ENCODE assay signal across 18 cellular contexts in the genomic region with DNA sequence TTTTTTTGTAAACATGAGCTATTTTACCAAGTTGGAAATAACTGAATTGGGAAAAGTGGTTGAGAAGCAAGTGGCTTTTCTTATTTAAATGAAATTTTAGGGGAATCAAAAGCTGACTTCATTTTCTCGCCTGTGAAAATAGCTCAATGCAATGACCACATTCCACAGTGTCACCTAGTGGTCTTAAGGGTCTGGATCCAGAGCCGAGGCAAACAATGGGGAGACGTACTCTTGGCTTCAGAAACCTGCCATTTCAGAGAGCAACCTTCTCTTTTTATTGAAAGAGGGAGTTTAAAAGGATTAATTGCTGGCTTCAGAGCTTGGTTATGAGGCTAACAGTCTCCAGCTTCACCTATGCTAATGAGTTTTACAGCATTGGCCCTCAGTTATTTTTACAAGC. TPM values are rescaled to one million over a fixed set of nuclear protein-coding genes. Genes with fewer than 3 reads are reported as not detected.
DNase-seq lines count a peak whose midpoint lies in the region; ATAC-seq, FAIRE-seq and TF ChIP-seq lines count a peak whose summit lies in the region.
"Had no signal": no experiment of that assay in that cellular context is flagged by ENCODE, and none has a peak within 500 bp of the region (broad histone marks: within the 10 kb centered on the region; RNA-seq: fewer than 3 reads in every experiment).

No MANE protein-coding gene starts in this region.

- TF ChIP-seq CTCF in SK-N-SH (IDR thresholded peaks at IDR 0.05), result no peak
- TF ChIP-seq CTCF in OCI-LY1 (IDR thresholded peaks at IDR 0.05; ENCODE audit: low read length), result 0 out of 2 replicates have a peak, but pooled peaks have one; percentile 8
- peak; percentile 40 to 62 for TF ChIP-seq CTCF in endothelial cell of umbilical vein (IDR thresholded peaks at IDR 0.05; ENCODE audit: extremely low read depth in 1 of 2, insufficient read depth in 1 of 2, low read depth in 1 of 2, low read length in 2 of 2)
- peak; percentile 45 for TF ChIP-seq CTCF in progenitor cell of endocrine pancreas (IDR thresholded peaks at IDR 0.05; ENCODE audit: unreplicated experiment)

- 51% methylated on average over 3 of the region's 3 CpGs for WGBS in SK-N-SH (ENCODE audit: low lambda C conversion rate)

- no peak for TF ChIP-seq POLR2A in endothelial cell of umbilical vein (IDR thresholded peaks at IDR 0.05; ENCODE audit: low read depth, low read length)

- H3K4me3 Mint-ChIP-seq in progenitor cell of endocrine pancreas (ENCODE audit: low read depth), result no peak overlapping the region
- H3K4me3 Mint-ChIP-seq: activated naive CD4-positive, alpha-beta T cell treated with anti-CD3 and anti-CD28 coated beads, Interleukin-2, amount 50 U/mL, for 24 hours; nephron progenitor cell had no signal

- H3K79me2 ChIP-seq in SK-N-SH (ENCODE audit: insufficient read depth) (no peaks in the 10 kb centered on the region), OCI-LY1 (ENCODE audit: insufficient read depth, low read length) (no peaks in the 10 kb centered on the region), endothelial cell of umbilical vein (ENCODE audit: control insufficient read depth, insufficient read depth, low read length) (no peaks in the 10 kb centered on the region)

- no peak for ATAC-seq in SK-N-SH treated with all-trans-retinoic acid at 6 μM for 48 hours
- ATAC-seq in GM21526 (IDR thresholded peaks at IDR 0.05; ENCODE audit: low FRiP score, unreplicated experiment), result no peak
- no peak for ATAC-seq in GM21737 (IDR thresholded peaks at IDR 0.05; ENCODE audit: unreplicated experiment)
- ATAC-seq: left cardiac atrium had no signal

- peaks cover 3% of the 10 kb centered on the region for H3K4me1 Mint-ChIP-seq in progenitor cell of endocrine pancreas (ENCODE audit: low read depth)
- H3K4me1 Mint-ChIP-seq: activated naive CD4-positive, alpha-beta T cell treated with anti-CD3 and anti-CD28 coated beads, Interleukin-2, amount 50 U/mL, for 24 hours had no signal

- BruUV-seq in endothelial cell of umbilical vein (replicated peaks; lab: Mats Ljungman, UMichigan), result no TSS peak

- CTCF ChIA-PET in SK-N-SH (lab: Yijun Ruan, JAX), result interaction anchor here (0.6 kb wide), 1 partner anchor 897 kb away, joined by 3 read pairs; no protein-coding TSS in a partner anchor
- CTCF ChIA-PET in endothelial cell of umbilical vein (lab: Charles Lee), result interaction anchor here (0.5 to 4.4 kb wide), 46 partner anchors 8 to 504 kb away, joined by 3 to 323 read pairs (median 4); no protein-coding TSS in a partner anchor

- no peak overlapping the region for H3K9ac ChIP-seq in SK-N-SH
- no peak overlapping the region for H3K9ac ChIP-seq in OCI-LY1 (ENCODE audit: low read length)
- H3K9ac ChIP-seq in endothelial cell of umbilical vein (replicated peaks; ENCODE audit: extremely low read depth, insufficient read depth, low read length), result no peak overlapping the region

- H3K9me3 Mint-ChIP-seq in progenitor cell of endocrine pancreas (ENCODE audit: low read depth), result peaks cover 4% of the 10 kb centered on the region

- H3K27ac ChIP-seq in SK-N-SH (ENCODE audit: low read depth in 2 of 2, low read length in 1 of 2) (no peak overlapping the region), OCI-LY1 (ENCODE audit: low read depth, low read length, poor library complexity, severe bottlenecking) (no peak overlapping the region), endothelial cell of umbilical vein (ENCODE audit: insufficient read depth, low read depth, low read length) (no peak overlapping the region)

- POLR2A ChIA-PET in SK-N-SH (lab: Yijun Ruan, JAX) (no interaction called here), endothelial cell of umbilical vein (lab: Charles Lee) (interaction anchor here (1.0 kb wide), 1 partner anchor 162 kb away, joined by 7 read pairs; no protein-coding TSS in a partner anchor)

- peak; percentile 50 for TF ChIP-seq RAD21 in SK-N-SH (IDR thresholded peaks at IDR 0.05; ENCODE audit: low read length)

- no peaks in the 10 kb centered on the region for H4K20me1 ChIP-seq in SK-N-SH (ENCODE audit: insufficient read depth)
- no peaks in the 10 kb centered on the region for H4K20me1 ChIP-seq in OCI-LY1 (ENCODE audit: insufficient read depth, low read length)
- no peaks in the 10 kb centered on the region for H4K20me1 ChIP-seq in endothelial cell of umbilical vein (replicated peaks; ENCODE audit: control insufficient read depth, extremely low read depth, insufficient read depth, low read length)

- H2AFZ ChIP-seq in SK-N-SH (ENCODE audit: low read depth) (no peak overlapping the region), OCI-LY1 (ENCODE audit: low read length) (no peak overlapping the region), endothelial cell of umbilical vein (ENCODE audit: low read depth, low read length) (no peak overlapping the region)

- no peaks in the 10 kb centered on the region for H3K9me1 ChIP-seq in endothelial cell of umbilical vein (replicated peaks; ENCODE audit: control insufficient read depth, extremely low read depth, insufficient read depth, low read length)

- H3F3A ChIP-seq in SK-N-SH (replicated peaks; ENCODE audit: insufficient read depth) (peaks cover 13% of the 10 kb centered on the region), OCI-LY1 (ENCODE audit: insufficient read depth, low read length) (no peaks in the 10 kb centered on the region)

- H3K36me3 Mint-ChIP-seq in progenitor cell of endocrine pancreas (ENCODE audit: insufficient read depth), result no peaks in the 10 kb centered on the region

- H3K27me3 ChIP-seq in SK-N-SH (ENCODE audit: insufficient read depth), result no peaks in the 10 kb centered on the region
- H3K27me3 ChIP-seq in OCI-LY1 (ENCODE audit: insufficient read depth, low read length), result no peaks in the 10 kb centered on the region
- H3K27me3 ChIP-seq in endothelial cell of umbilical vein (ENCODE audit: control insufficient read depth in 2 of 2, insufficient read depth in 2 of 2, low read length in 2 of 2), result peaks cover 4 to 6% of the 10 kb centered on the region in 2 experiments
- H3K27me3 ChIP-seq: MG63 had no signal

- peaks cover 5% of the 10 kb centered on the region for H3K27me3 Mint-ChIP-seq in progenitor cell of endocrine pancreas

- no peaks in the 10 kb centered on the region for H3K9me2 ChIP-seq in SK-N-SH
- H3K9me2 ChIP-seq in OCI-LY1 (ENCODE audit: low read depth, low read length), result no peaks in the 10 kb centered on the region

- TF ChIP-seq EP300 in SK-N-SH (IDR thresholded peaks at IDR 0.05; ENCODE audit: borderline replicate concordance in 1 of 2, low read depth in 1 of 2, low read length in 1 of 2), result no peak

- H3K4me3 ChIP-seq in SK-N-SH (ENCODE audit: low read depth in 2 of 2, low read length in 1 of 2), result no peak overlapping the region
- no peak overlapping the region for H3K4me3 ChIP-seq in OCI-LY1 (ENCODE audit: low read depth, low read length, poor library complexity, severe bottlenecking)
- H3K4me3 ChIP-seq in endothelial cell of umbilical vein (replicated peaks in 1 of 3; ENCODE audit: insufficient read depth in 1 of 3, low read depth in 1 of 3, low read length in 3 of 3), result no peak overlapping the region
- H3K4me3 ChIP-seq: MG63 had no signal

- DNase-seq in SK-N-SH (no peak), endothelial cell of umbilical vein (ENCODE audit: low read depth, low spot score) (peak; percentile 47), progenitor cell of endocrine pancreas (ENCODE audit: low spot score, unreplicated experiment) (no peak), globus pallidus (ENCODE audit: low spot score) (no peak)
- DNase-seq: DMS 273 treated with DMSO at 0.1 percent for 48 hours, left cardiac atrium, MG63, NCI-H446, nephron progenitor cell, SHP77, trophoblast cell had no signal

- no peaks in the 10 kb centered on the region for H3K9me3 ChIP-seq in SK-N-SH
- no peaks in the 10 kb centered on the region for H3K9me3 ChIP-seq in OCI-LY1 (ENCODE audit: low read length)
- no peaks in the 10 kb centered on the region for H3K9me3 ChIP-seq in endothelial cell of umbilical vein (replicated peaks; ENCODE audit: control insufficient read depth, insufficient read depth, low read length)
- H3K9me3 ChIP-seq: MG63 had no signal

- H3K4me2 ChIP-seq in SK-N-SH, result no peak overlapping the region
- H3K4me2 ChIP-seq in OCI-LY1 (ENCODE audit: low read length), result no peak overlapping the region
- no peak overlapping the region for H3K4me2 ChIP-seq in endothelial cell of umbilical vein (ENCODE audit: insufficient read depth, low read length)

- dilution Hi-C loops in endothelial cell of umbilical vein (cut with MboI; ENCODE audit: extremely low pct_ligation_motif_present, low sequenced_read_pairs), result no loop called here

- H3K4me1 ChIP-seq in SK-N-SH (ENCODE audit: control insufficient read depth in 1 of 2, insufficient read depth in 2 of 2, low read depth in 1 of 2, low read length in 1 of 2), result no peaks in the 10 kb centered on the region
- no peaks in the 10 kb centered on the region for H3K4me1 ChIP-seq in OCI-LY1 (ENCODE audit: insufficient read depth, low read length, severe bottlenecking)
- H3K4me1 ChIP-seq in endothelial cell of umbilical vein (ENCODE audit: control insufficient read depth, extremely low read depth, insufficient read depth, low read length), result no peaks in the 10 kb centered on the region

- FAIRE-seq in endothelial cell of umbilical vein (lab: Jason Lieb, UNC), result no peak
- FAIRE-seq: colon had no signal

- H3K27ac Mint-ChIP-seq in progenitor cell of endocrine pancreas, result no peak overlapping the region
- H3K27ac Mint-ChIP-seq: activated naive CD4-positive, alpha-beta T cell treated with anti-CD3 and anti-CD28 coated beads, Interleukin-2, amount 50 U/mL, for 24 hours; nephron progenitor cell had no signal

- intact Hi-C loops in endothelial cell of umbilical vein (cut with micrococcal nuclease), result loop anchor here (1.0 kb wide), 2 partner anchors 161 to 268 kb away; no protein-coding TSS in a partner anchor

- H3K36me3 ChIP-seq in SK-N-SH (replicated peaks in 1 of 2; ENCODE audit: control insufficient read depth in 1 of 2, insufficient read depth in 2 of 2, low read length in 1 of 2) (no peaks in the 10 kb centered on the region), OCI-LY1 (ENCODE audit: insufficient read depth, low read length) (no peaks in the 10 kb centered on the region), endothelial cell of umbilical vein (ENCODE audit: control insufficient read depth in 2 of 2, extremely low read depth in 1 of 2, insufficient read depth in 2 of 2, low read length in 2 of 2) (no peaks in the 10 kb centered on the region)
- H3K36me3 ChIP-seq: MG63 had no signal

RNA-seq across cellular contexts. Expression of a gene that starts 39.7 kb away (rescaled TPM):
- polyA plus RNA-seq in SK-N-SH (2012; rRNA removed) (not detected in 2 replicates), endothelial cell of umbilical vein (not detected in 2 replicates)
- not detected in 2 replicates for polyA plus RNA-seq in SK-N-SH (2012; cell fraction: cytosol; rRNA removed)
- polyA plus RNA-seq in SK-N-SH (2012; cell fraction: nucleus; rRNA removed), result not detected in 2 replicates
- total RNA-seq in endothelial cell of umbilical vein (not detected in 2 replicates), progenitor cell of endocrine pancreas (not detected in 2 replicates)
- polyA plus RNA-seq in endothelial cell of umbilical vein (2011; cell fraction: cytosol; rRNA removed), result not detected in 2 replicates
- not detected in 2 replicates for polyA plus RNA-seq in endothelial cell of umbilical vein (2011; cell fraction: nucleus; rRNA removed)
- polyA plus RNA-seq in endothelial cell of umbilical vein (2012), result not detected in 2 replicates
- polyA minus RNA-seq in endothelial cell of umbilical vein, result not detected in 2 replicates
- not detected for polyA minus RNA-seq in endothelial cell of umbilical vein (2011; cell fraction: cytosol; rRNA and poly(A)+ RNA removed)
- polyA minus RNA-seq in endothelial cell of umbilical vein (2011; cell fraction: nucleus; rRNA and poly(A)+ RNA removed), result not detected in 2 replicates
- total RNA-seq: fibroblast of lung, left cardiac atrium had no signal
- polyA plus RNA-seq: fibroblast of lung had no signal
